8 cellular contexts compared by ENCODE assay signal in the genomic region with DNA sequence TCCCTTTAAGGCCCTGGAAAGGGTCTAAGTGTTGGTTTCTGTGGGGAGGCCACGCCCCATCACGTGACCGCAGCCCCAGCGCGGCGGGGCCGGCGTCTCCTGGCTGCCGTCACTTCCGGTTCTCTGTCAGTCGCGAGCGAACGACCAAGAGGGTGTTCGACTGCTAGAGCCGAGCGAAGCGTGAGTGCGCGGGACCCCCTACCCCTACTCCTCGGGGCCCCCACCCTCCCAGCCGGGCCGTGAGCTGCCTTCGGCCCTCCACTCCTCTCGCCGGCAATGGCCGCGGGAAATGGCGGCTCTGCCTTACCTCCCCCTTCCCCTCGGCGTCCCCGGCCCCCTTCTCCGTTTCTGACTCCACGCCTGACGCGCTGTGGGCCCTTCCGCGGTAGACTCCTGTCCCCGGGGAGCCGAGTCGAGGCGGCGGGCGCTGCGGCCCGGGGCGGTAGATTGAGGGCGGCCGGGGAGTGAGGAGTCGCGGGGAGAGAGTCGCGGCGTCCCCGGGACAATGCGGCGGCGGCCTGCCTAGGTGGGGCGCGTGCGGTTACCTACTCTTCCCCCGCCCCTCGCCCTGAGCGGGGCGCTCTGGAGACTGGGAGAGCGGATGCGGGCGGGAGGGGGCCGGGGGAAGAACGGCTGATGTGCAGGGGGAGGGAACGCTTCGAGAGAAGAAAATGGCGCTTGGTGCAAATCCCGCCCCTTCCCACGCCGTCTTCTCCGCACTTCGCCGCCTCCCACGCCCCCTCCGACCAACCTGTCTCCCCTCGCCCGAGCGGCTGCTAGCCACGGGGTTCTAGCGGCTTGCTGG. TPM values are rescaled to one million over a fixed set of nuclear protein-coding genes. Genes with fewer than 3 reads are reported as not detected.
DNase-seq lines count a peak whose midpoint lies in the region; ATAC-seq and TF ChIP-seq lines count a peak whose summit lies in the region.

A gene (plus strand): TSS at position 112 of the 805 bp plus-strand sequence. CDS start 2,956 bp downstream, outside the sequence.

- H4K20me1 ChIP-seq in BLaER1 = peaks cover 47% of the 10 kb centered on the region

- peak within 1 kb of the TSS; percentile 94 for H3K4me2 ChIP-seq in BLaER1

- H3K27ac Mint-ChIP-seq in activated CD4-positive, alpha-beta T cell treated with anti-CD3 and anti-CD28 coated beads, Interleukin-2, amount 10 ng/mL, durations not matched to agents 24 days and 14 days = peak within 1 kb of the TSS; percentile 99

- peaks cover 62% of the 10 kb centered on the region for H3K4me1 Mint-ChIP-seq in activated CD4-positive, alpha-beta T cell treated with anti-CD3 and anti-CD28 coated beads, Interleukin-2, amount 10 ng/mL, durations not matched to agents 24 days and 14 days

- H3K27me3 Mint-ChIP-seq in activated CD4-positive, alpha-beta T cell treated with anti-CD3 and anti-CD28 coated beads, Interleukin-2, amount 10 ng/mL, durations not matched to agents 24 days and 14 days = peaks cover 1% of the 10 kb centered on the region

- H3K36me3 ChIP-seq in BLaER1 = peaks cover 19% of the 10 kb centered on the region

- H3K27ac ChIP-seq in BLaER1 = peak within 1 kb of the TSS; percentile 98
- H3K27ac ChIP-seq in coronary artery = peak within 1 kb of the TSS; percentile 96 to 100

- peak within 1 kb of the TSS; percentile 94 for H3K4me3 Mint-ChIP-seq in activated CD4-positive, alpha-beta T cell treated with anti-CD3 and anti-CD28 coated beads, Interleukin-2, amount 10 ng/mL, durations not matched to agents 24 days and 14 days

- H3K9me3 ChIP-seq in BLaER1 = 0 out of 2 replicates have a peak, but pooled peaks cover 4% of the 10 kb centered on the region

- intact Hi-C loops in activated CD4-positive, alpha-beta T cell treated with anti-CD3 and anti-CD28 coated beads, Interleukin-2, amount 10 ng/mL, durations not matched to agents 24 days and 14 days (cut with micrococcal nuclease) = loop anchor here (1.0 to 10.0 kb wide), 6 partner anchors 43 to 1051 kb away; a partner anchor contains a TSS

- ATAC-seq in GM19328 (IDR thresholded peaks at IDR 0.05; ENCODE audit: unreplicated experiment) (peak; percentile 37), HG03520 (IDR thresholded peaks at IDR 0.05; ENCODE audit: unreplicated experiment) (peak; percentile 41), left lobe of liver (peak; percentile 94)

- H3K9me3 Mint-ChIP-seq in activated CD4-positive, alpha-beta T cell treated with anti-CD3 and anti-CD28 coated beads, Interleukin-2, amount 10 ng/mL, durations not matched to agents 24 days and 14 days = no peaks in the 10 kb centered on the region

- no peaks in the 10 kb centered on the region for H3K27me3 ChIP-seq in BLaER1

- peaks cover 34% of the 10 kb centered on the region for H3K36me3 Mint-ChIP-seq in activated CD4-positive, alpha-beta T cell treated with anti-CD3 and anti-CD28 coated beads, Interleukin-2, amount 10 ng/mL, durations not matched to agents 24 days and 14 days (ENCODE audit: low read depth)

- no peak for TF ChIP-seq CTCF in coronary artery (IDR thresholded peaks at IDR 0.05)

- H3K9ac ChIP-seq in BLaER1 = peak within 1 kb of the TSS; percentile 96

- H3K4me1 ChIP-seq in BLaER1 = peaks cover 88% of the 10 kb centered on the region

- peak within 1 kb of the TSS; percentile 90 for H3K4me3 ChIP-seq in BLaER1
- peak within 1 kb of the TSS; percentile 100 for H3K4me3 ChIP-seq in coronary artery

- peak; percentile 95 for DNase-seq in NCI-H526 treated with DMSO at 0.1 percent for 48 hours (lab: John Stamatoyannopoulos, UW)
- peak; percentile 98 for DNase-seq in activated CD4-positive, alpha-beta T cell treated with anti-CD3 and anti-CD28 coated beads, Interleukin-2, amount 10 ng/mL, durations not matched to agents 24 days and 14 days
- DNase-seq in coronary artery (ENCODE audit: low spot score) = peak; percentile 95
- DNase-seq in left lobe of liver (ENCODE audit: low spot score) = peak; percentile 95
- DNase-seq in stimulated activated CD4-positive, alpha-beta T cell treated with anti-CD3 and anti-CD28 coated beads, Interleukin-2, amount 100 ng/mL, for 4 hours (ENCODE audit: low read depth) = peak; percentile 92

RNA-seq across cellular contexts. Expression of the gene that starts here (rescaled TPM):
- total RNA-seq in activated CD4-positive, alpha-beta T cell treated with anti-CD3 and anti-CD28 coated beads, Interleukin-2, amount 10 ng/mL, durations not matched to agents 24 days and 14 days = 403 and 404 TPM in 2 replicates
- 63.4 TPM for total RNA-seq in left lobe of liver

Comparison
In these comparisons a context has a peak if more than half of its experiments do, and no peak if none do; other contexts are left out.
1. Peak in every context shown above with its lines: DNase-seq, ATAC-seq, H3K4me3 ChIP-seq and H3K27ac ChIP-seq.
2. ATAC-seq: peak in every context shown above with its lines; median percentile 94 in left lobe of liver; 41 in HG03520; 37 in GM19328.